8 cellular contexts compared by ENCODE assay signal in genomic region chr22:39003165-39003638, GRCh38. TPM values are rescaled to one million over a fixed set of nuclear protein-coding genes. Genes with fewer than 3 reads are reported as not detected.
A peak's percentile ranks its signal among the peaks of the same experiment; 100 is the strongest.
DNase-seq lines count a peak whose midpoint lies in the region; ATAC-seq, FAIRE-seq and TF ChIP-seq lines count a peak whose summit lies in the region.

No MANE protein-coding gene starts in this region.

- CTCF ChIA-PET in activated naive CD4-positive, alpha-beta T cell treated with anti-CD3 and anti-CD28 coated beads for 36 hours (lab: Charles Lee), result interaction anchor here (0.6 to 4.1 kb wide), 31 partner anchors 10 to 397 kb away, joined by 3 to 64 read pairs (median 4); partner anchors contain the start of genes APOBEC3B, APOBEC3F, NPTXR and TAB1

- H3K4me1 Mint-ChIP-seq in activated naive CD4-positive, alpha-beta T cell treated with anti-CD3 and anti-CD28 coated beads for 36 hours (ENCODE audit: low read depth), result peaks cover 9% of the 10 kb centered on the region

- H3K27me3 Mint-ChIP-seq in activated naive CD4-positive, alpha-beta T cell treated with anti-CD3 and anti-CD28 coated beads for 36 hours (ENCODE audit: low read depth), result no peaks in the 10 kb centered on the region

- H3K4me3 ChIP-seq in Jurkat, Clone E6-1 (ENCODE audit: low read length), result no peak overlapping the region

- peak; percentile 82 for FAIRE-seq in urothelium cell line (lab: Jason Lieb, UNC)

- H3K9me3 Mint-ChIP-seq in activated naive CD4-positive, alpha-beta T cell treated with anti-CD3 and anti-CD28 coated beads for 36 hours, result no peaks in the 10 kb centered on the region

- peak; percentile 92 for DNase-seq in AG08395 (ENCODE audit: low spot score)
- DNase-seq in Jurkat, Clone E6-1 (ENCODE audit: low read depth, low spot score), result peak; percentile 82
- peak; percentile 86 for DNase-seq in activated naive CD4-positive, alpha-beta T cell treated with anti-CD3 and anti-CD28 coated beads for 36 hours
- peak; percentile 86 for DNase-seq in glomerular visceral epithelial cell (ENCODE audit: extremely low spot score)
- DNase-seq in posterior cingulate gyrus, result peak in 7 of 10 donors; percentile 13 to 87 (median 50)
- DNase-seq in urothelium cell line (ENCODE audit: low spot score), result peak; percentile 96

- H3K4me3 Mint-ChIP-seq in activated naive CD4-positive, alpha-beta T cell treated with anti-CD3 and anti-CD28 coated beads for 36 hours, result no peak overlapping the region

- no peak overlapping the region for H3K27ac Mint-ChIP-seq in activated naive CD4-positive, alpha-beta T cell treated with anti-CD3 and anti-CD28 coated beads for 36 hours

- ATAC-seq in GM18517 (IDR thresholded peaks at IDR 0.05; ENCODE audit: unreplicated experiment) (peak; percentile 70), SK-N-SH treated with all-trans-retinoic acid at 6 μM for 48 hours (peak; percentile 94)

- intact Hi-C loops in activated naive CD4-positive, alpha-beta T cell treated with anti-CD3 and anti-CD28 coated beads for 36 hours (cut with micrococcal nuclease), result loop anchor here (1.0 to 5.0 kb wide), 5 partner anchors 21 to 236 kb away; partner anchors contain the start of gene APOBEC3B
- intact Hi-C loops in posterior cingulate gyrus (cut with DNase I), result loop anchor here (1.0 to 10.0 kb wide), 3 partner anchors 122 to 236 kb away; no protein-coding TSS in a partner anchor

- H3K36me3 Mint-ChIP-seq in activated naive CD4-positive, alpha-beta T cell treated with anti-CD3 and anti-CD28 coated beads for 36 hours (ENCODE audit: low read depth), result no peaks in the 10 kb centered on the region

TF ChIP-seq in SK-N-SH treated with all-trans-retinoic acid at 6 μM for 48 hours, 23 proteins besides CTCF, POLR2A, EP300 and RAD21:
- TF ChIP-seq ZFP3 (CRISPR knock-in tag; IDR thresholded peaks at IDR 0.05) (no peak), PPARA (CRISPR knock-in tag; IDR thresholded peaks at IDR 0.05; ENCODE audit: borderline replicate concordance) (no peak), ESRRG (CRISPR knock-in tag; IDR thresholded peaks at IDR 0.05) (no peak), ZFP30 (CRISPR knock-in tag; IDR thresholded peaks at IDR 0.05) (no peak), ZNF70 (CRISPR knock-in tag; IDR thresholded peaks at IDR 0.05) (no peak), TCF4 (CRISPR knock-in tag; IDR thresholded peaks at IDR 0.05; ENCODE audit: borderline replicate concordance) (no peak), ZNF565 (CRISPR knock-in tag; conservative IDR thresholded peaks at IDR 0.05; ENCODE audit: low read depth) (no peak), POU6F1 (CRISPR knock-in tag; IDR thresholded peaks at IDR 0.05; ENCODE audit: borderline replicate concordance, low read depth) (no peak), RARB (CRISPR knock-in tag; IDR thresholded peaks at IDR 0.05) (no peak), SNAI2 (CRISPR knock-in tag; IDR thresholded peaks at IDR 0.05) (no peak), TOX (CRISPR knock-in tag; IDR thresholded peaks at IDR 0.05; ENCODE audit: borderline replicate concordance) (no peak), ISL1 (CRISPR knock-in tag; IDR thresholded peaks at IDR 0.05) (no peak), ZNF8 (CRISPR knock-in tag; IDR thresholded peaks at IDR 0.05) (no peak), ZC3H10 (CRISPR knock-in tag; IDR thresholded peaks at IDR 0.05) (no peak), CSDC2 (CRISPR knock-in tag; IDR thresholded peaks at IDR 0.05) (no peak), GLIS3 (CRISPR knock-in tag; IDR thresholded peaks at IDR 0.05) (no peak), TSHZ2 (CRISPR knock-in tag; IDR thresholded peaks at IDR 0.05) (no peak), OSR1 (CRISPR knock-in tag; IDR thresholded peaks at IDR 0.05) (no peak)
- TF ChIP-seq, protein P1, sequence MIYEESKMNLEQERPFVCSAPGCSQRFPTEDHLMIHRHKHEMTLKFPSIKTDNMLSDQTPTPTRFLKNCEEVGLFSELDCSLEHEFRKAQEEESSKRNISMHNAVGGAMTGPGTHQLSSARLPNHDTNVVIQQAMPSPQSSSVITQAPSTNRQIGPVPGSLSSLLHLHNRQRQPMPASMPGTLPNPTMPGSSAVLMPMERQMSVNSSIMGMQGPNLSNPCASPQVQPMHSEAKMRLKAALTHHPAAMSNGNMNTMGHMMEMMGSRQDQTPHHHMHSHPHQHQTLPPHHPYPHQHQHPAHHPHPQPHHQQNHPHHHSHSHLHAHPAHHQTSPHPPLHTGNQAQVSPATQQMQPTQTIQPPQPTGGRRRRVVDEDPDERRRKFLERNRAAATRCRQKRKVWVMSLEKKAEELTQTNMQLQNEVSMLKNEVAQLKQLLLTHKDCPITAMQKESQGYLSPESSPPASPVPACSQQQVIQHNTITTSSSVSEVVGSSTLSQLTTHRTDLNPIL (CRISPR knock-in tag; IDR thresholded peaks at IDR 0.05; ENCODE audit: low read depth), result no peak
- TF ChIP-seq, protein P2, sequence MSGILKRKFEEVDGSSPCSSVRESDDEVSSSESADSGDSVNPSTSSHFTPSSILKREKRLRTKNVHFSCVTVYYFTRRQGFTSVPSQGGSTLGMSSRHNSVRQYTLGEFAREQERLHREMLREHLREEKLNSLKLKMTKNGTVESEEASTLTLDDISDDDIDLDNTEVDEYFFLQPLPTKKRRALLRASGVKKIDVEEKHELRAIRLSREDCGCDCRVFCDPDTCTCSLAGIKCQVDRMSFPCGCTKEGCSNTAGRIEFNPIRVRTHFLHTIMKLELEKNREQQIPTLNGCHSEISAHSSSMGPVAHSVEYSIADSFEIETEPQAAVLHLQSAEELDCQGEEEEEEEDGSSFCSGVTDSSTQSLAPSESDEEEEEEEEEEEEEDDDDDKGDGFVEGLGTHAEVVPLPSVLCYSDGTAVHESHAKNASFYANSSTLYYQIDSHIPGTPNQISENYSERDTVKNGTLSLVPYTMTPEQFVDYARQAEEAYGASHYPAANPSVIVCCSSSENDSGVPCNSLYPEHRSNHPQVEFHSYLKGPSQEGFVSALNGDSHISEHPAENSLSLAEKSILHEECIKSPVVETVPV (CRISPR knock-in tag; IDR thresholded peaks at IDR 0.05), result no peak

RNA-seq across cellular contexts. Expression of gene APOBEC3C, which starts 10.9 kb away (rescaled TPM):
- polyA plus RNA-seq in Jurkat, Clone E6-1 (2012; ENCODE audit: insufficient read depth, insufficient read length), result 11.0 TPM
- total RNA-seq in activated naive CD4-positive, alpha-beta T cell treated with anti-CD3 and anti-CD28 coated beads for 36 hours, result 10 to 100 TPM; 71.5 to 74.1 TPM

RNA-seq across cellular contexts. Expression of gene APOBEC3D, which starts 17.7 kb away (rescaled TPM):
- 4.4 TPM for polyA plus RNA-seq in Jurkat, Clone E6-1 (2012; ENCODE audit: insufficient read depth, insufficient read length)
- total RNA-seq in activated naive CD4-positive, alpha-beta T cell treated with anti-CD3 and anti-CD28 coated beads for 36 hours, result 10 to 100 TPM; 18.8 to 19.5 TPM

RNA-seq across cellular contexts. Expression of gene APOBEC3B, which starts 21.1 kb away (rescaled TPM):
- not detected for polyA plus RNA-seq in Jurkat, Clone E6-1 (2012; ENCODE audit: insufficient read depth, insufficient read length)
- 1 to 10 TPM; 5.5 to 6.0 TPM for total RNA-seq in activated naive CD4-positive, alpha-beta T cell treated with anti-CD3 and anti-CD28 coated beads for 36 hours

RNA-seq across cellular contexts. Expression of gene APOBEC3F, which starts 37.5 kb away (rescaled TPM):
- polyA plus RNA-seq in Jurkat, Clone E6-1 (2012; ENCODE audit: insufficient read depth, insufficient read length), result 2.5 TPM
- 10 to 100 TPM; 12.3 to 12.4 TPM for total RNA-seq in activated naive CD4-positive, alpha-beta T cell treated with anti-CD3 and anti-CD28 coated beads for 36 hours

RNA-seq across cellular contexts. Expression of gene APOBEC3A, which starts 45.8 kb away (rescaled TPM):
- polyA plus RNA-seq in Jurkat, Clone E6-1 (2012; ENCODE audit: insufficient read depth, insufficient read length), result not detected
- not detected for total RNA-seq in activated naive CD4-positive, alpha-beta T cell treated with anti-CD3 and anti-CD28 coated beads for 36 hours
